ENCODE assay signal across 1 cellular context in genomic region chr1:151596166-151596933, GRCh38.
A peak's percentile ranks its signal among the peaks of the same experiment; 100 is the strongest.
TF ChIP-seq lines count a peak whose summit lies in the region.

No MANE protein-coding gene starts in this region.

TF ChIP-seq in K562, 482 proteins besides CTCF, POLR2A, EP300 and RAD21 (continued from another document and continues in another):
- TF ChIP-seq PBX2 (CRISPR knock-in tag; IDR thresholded peaks at IDR 0.05; ENCODE audit: low read depth): no peak
- TF ChIP-seq PBX2 (tag; conservative IDR thresholded peaks at IDR 0.05; ENCODE audit: low read depth): peak; percentile 91
- 0 out of 2 replicates have a peak, but pooled peaks have one; percentile 37 for TF ChIP-seq EGR1 (conservative IDR thresholded peaks at IDR 0.05)
- TF ChIP-seq PRPF4 (IDR thresholded peaks at IDR 0.05; ENCODE audit: insufficient read depth, low read depth, low read length, poor library complexity, severe bottlenecking): no peak
- no peak; the same call in 1 of the 2 replicates for TF ChIP-seq OTX1 (CRISPR knock-in tag; IDR thresholded peaks at IDR 0.05)
- 0 out of 2 replicates have a peak, but pooled peaks have one; percentile 57 for TF ChIP-seq ZBTB17 (CRISPR knock-in tag; IDR thresholded peaks at IDR 0.05)
- no peak for TF ChIP-seq ZNF165 (CRISPR knock-in tag; IDR thresholded peaks at IDR 0.05; ENCODE audit: borderline replicate concordance)
- peak; percentile 65 to 72 for TF ChIP-seq NCOA2 (IDR thresholded peaks at IDR 0.05; ENCODE audit: partially characterized antibody in 2 of 2)
- TF ChIP-seq AFF4 (CRISPR knock-in tag; IDR thresholded peaks at IDR 0.05): 0 out of 2 replicates have a peak, but pooled peaks have one; percentile 32
- no peak for TF ChIP-seq POLR2B (IDR thresholded peaks at IDR 0.05; ENCODE audit: low read depth, partially characterized antibody)
- no peak for TF ChIP-seq ZNF436 (CRISPR knock-in tag; IDR thresholded peaks at IDR 0.05)
- peak; percentile 98 for TF ChIP-seq DPF2 (IDR thresholded peaks at IDR 0.05)
- TF ChIP-seq CHAMP1 (IDR thresholded peaks at IDR 0.05): peak; percentile 89
- TF ChIP-seq POLR2H (tag; IDR thresholded peaks at IDR 0.05; ENCODE audit: low read depth): no peak
- no peak for TF ChIP-seq ZNF24 (IDR thresholded peaks at IDR 0.05)
- peak; percentile 57; the same call in 1 of the 2 replicates for TF ChIP-seq ZNF444 (CRISPR knock-in tag; IDR thresholded peaks at IDR 0.05)
- peak; percentile 94 for TF ChIP-seq ZNF766 (CRISPR knock-in tag; conservative IDR thresholded peaks at IDR 0.05)
- TF ChIP-seq SIN3B (IDR thresholded peaks at IDR 0.05; ENCODE audit: low read depth): no peak
- TF ChIP-seq ATF7 (IDR thresholded peaks at IDR 0.05): peak; percentile 77
- no peak for TF ChIP-seq MTF1 (CRISPR knock-in tag; IDR thresholded peaks at IDR 0.05; ENCODE audit: borderline replicate concordance)
- TF ChIP-seq HDAC1 (IDR thresholded peaks at IDR 0.05): peak; percentile 26 to 80; a peak in 3 of 4 replicates
- peak; percentile 72; the same call in 1 of the 2 replicates for TF ChIP-seq BACH1 (tag; IDR thresholded peaks at IDR 0.05)
- peak; percentile 94 for TF ChIP-seq MTA3 (IDR thresholded peaks at IDR 0.05; ENCODE audit: borderline replicate concordance)
- TF ChIP-seq ZNF224 (CRISPR knock-in tag; IDR thresholded peaks at IDR 0.05): no peak
- no peak for TF ChIP-seq MED1 (CRISPR knock-in tag; IDR thresholded peaks at IDR 0.05; ENCODE audit: borderline replicate concordance)
- TF ChIP-seq MITF (IDR thresholded peaks at IDR 0.05): no peak
- TF ChIP-seq ZBTB43 (CRISPR knock-in tag; IDR thresholded peaks at IDR 0.05): no peak
- no peak for TF ChIP-seq ILK (tag; IDR thresholded peaks at IDR 0.05; ENCODE audit: borderline replicate concordance, low read depth)
- peak; percentile 52 to 72; a peak in 2 of 4 replicates for TF ChIP-seq MNT (conservative IDR thresholded peaks at IDR 0.05)
- no peak for TF ChIP-seq TAF7 (tag; IDR thresholded peaks at IDR 0.05)
- TF ChIP-seq ZBTB8A (IDR thresholded peaks at IDR 0.05; ENCODE audit: partially characterized antibody): no peak
- TF ChIP-seq SRF (CRISPR knock-in tag; IDR thresholded peaks at IDR 0.05): no peak
- TF ChIP-seq NR2F6 (CRISPR knock-in tag; IDR thresholded peaks at IDR 0.05): no peak
- peak; percentile 82 for TF ChIP-seq TEAD2 (tag; IDR thresholded peaks at IDR 0.05)
- TF ChIP-seq FOXA1 (IDR thresholded peaks at IDR 0.05; ENCODE audit: borderline replicate concordance): peak; percentile 47; the same call in 1 of the 2 replicates
- TF ChIP-seq ARID1B (IDR thresholded peaks at IDR 0.05): peak; percentile 99
- peak; percentile 69 to 73 for TF ChIP-seq FOXK2 (conservative IDR thresholded peaks at IDR 0.05 in 1 of 2, IDR thresholded peaks at IDR 0.05 in 1 of 2; ENCODE audit: low read depth in 2 of 2)
- TF ChIP-seq THRB (CRISPR knock-in tag; conservative IDR thresholded peaks at IDR 0.05): 0 out of 2 replicates have a peak, but pooled peaks have one; percentile 40
- no peak for TF ChIP-seq ARID2 (IDR thresholded peaks at IDR 0.05)
- no peak for TF ChIP-seq PHF20 (IDR thresholded peaks at IDR 0.05; ENCODE audit: partially characterized antibody)
- TF ChIP-seq BCL6 (CRISPR knock-in tag; IDR thresholded peaks at IDR 0.05): no peak
- peak; percentile 87 for TF ChIP-seq NEUROD1 (IDR thresholded peaks at IDR 0.05; ENCODE audit: borderline replicate concordance, low read depth, low read length, partially characterized antibody)
- no peak for TF ChIP-seq CSDE1 (IDR thresholded peaks at IDR 0.05)
- TF ChIP-seq JUND (IDR thresholded peaks at IDR 0.05; ENCODE audit: borderline replicate concordance, low read depth, low read length): peak; percentile 80
- peak; percentile 85; the same call in 2 of the 3 replicates for TF ChIP-seq JUND (tag; IDR thresholded peaks at IDR 0.05; ENCODE audit: borderline replicate concordance, low read depth, low read length)
- TF ChIP-seq ETV1 (tag; conservative IDR thresholded peaks at IDR 0.05; ENCODE audit: low read depth): no peak; the same call in 1 of the 2 replicates
- no peak for TF ChIP-seq TGIF2 (CRISPR knock-in tag; IDR thresholded peaks at IDR 0.05)
- TF ChIP-seq E2F1 (CRISPR knock-in tag; IDR thresholded peaks at IDR 0.05): no peak
- no peak for TF ChIP-seq PHB (CRISPR knock-in tag; IDR thresholded peaks at IDR 0.05)
- peak; percentile 44; the same call in 1 of the 2 replicates for TF ChIP-seq ZBTB9 (CRISPR knock-in tag; IDR thresholded peaks at IDR 0.05)
- peak; percentile 99 for TF ChIP-seq SMAD4 (CRISPR knock-in tag; conservative IDR thresholded peaks at IDR 0.05)
- TF ChIP-seq GATA2 (CRISPR knock-in tag; IDR thresholded peaks at IDR 0.05): peak; percentile 87
